Comparison of ENCODE assay signal across 1 cellular context in the genomic region with DNA sequence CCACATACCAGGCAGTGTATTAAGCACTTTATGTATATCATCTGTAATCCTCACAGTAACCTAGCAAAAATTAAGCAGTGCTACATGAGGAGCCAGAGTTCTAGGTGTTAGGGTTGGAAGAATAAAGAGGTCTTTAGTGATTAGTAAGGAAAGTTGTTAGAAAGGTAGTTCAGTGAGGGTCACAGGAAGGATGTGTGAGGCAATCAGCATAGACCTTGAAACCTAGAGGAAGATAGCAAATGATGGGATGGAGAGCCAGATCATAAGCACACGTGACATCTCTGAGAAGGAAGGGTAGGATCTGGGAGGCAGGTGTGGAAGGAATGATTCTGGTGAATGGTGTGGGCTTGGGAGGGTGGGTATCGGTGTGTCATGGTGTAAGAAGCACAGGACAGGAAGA.
TF ChIP-seq lines count a peak whose summit lies in the region.

No MANE protein-coding gene starts in this region.

TF ChIP-seq in WTC11, 78 proteins besides CTCF, POLR2A, EP300 and RAD21:
- no peak for TF ChIP-seq ZBTB21 (CRISPR knock-in tag; IDR thresholded peaks at IDR 0.05; ENCODE audit: borderline replicate concordance)
- TF ChIP-seq SP1 (CRISPR knock-in tag; conservative IDR thresholded peaks at IDR 0.05): no peak
- no peak for TF ChIP-seq GRHL2 (CRISPR knock-in tag; IDR thresholded peaks at IDR 0.05; ENCODE audit: insufficient replicate concordance, severe bottlenecking)
- TF ChIP-seq HMGA2 (CRISPR knock-in tag; IDR thresholded peaks at IDR 0.05): no peak
